Comparison of ENCODE assay signal across 14 cellular contexts in genomic region chr2:238435752-238436096, GRCh38.
"Had no signal": no experiment of that assay in that cellular context is flagged by ENCODE, and none has a peak within 500 bp of the region (broad histone marks: within the 10 kb centered on the region; RNA-seq: fewer than 3 reads in every experiment).

No MANE protein-coding gene starts in this region.

- H3K9me3 Mint-ChIP-seq: activated CD4-positive, alpha-beta memory T cell treated with anti-CD3 and anti-CD28 coated beads for 36 hours; neural crest cell; stimulated activated effector memory CD8-positive, alpha-beta T cell treated with anti-CD3 and anti-CD28 coated beads, Interleukin-12 subunit alpha, Interleukin-12 subunit beta, amount 100 ng/mL, for 72 hours had no signal

- H3K27ac Mint-ChIP-seq: activated CD4-positive, alpha-beta memory T cell treated with anti-CD3 and anti-CD28 coated beads for 36 hours; activated CD8-positive, alpha-beta memory T cell treated with anti-CD3 and anti-CD28 coated beads, Interleukin-2, amount 10 ng/mL, durations not matched to agents 7 days and 5 days; stimulated activated effector memory CD8-positive, alpha-beta T cell treated with anti-CD3 and anti-CD28 coated beads, Interleukin-12 subunit alpha, Interleukin-12 subunit beta, amount 100 ng/mL, for 72 hours had no signal

- H3K9me3 ChIP-seq: colonic mucosa, esophagus squamous epithelium, ovary, sigmoid colon had no signal

- H3K27ac ChIP-seq: cardiac muscle cell, colonic mucosa, esophagus squamous epithelium, ovary, sigmoid colon, WERI-Rb-1 had no signal

- DNase-seq: activated CD4-positive, alpha-beta memory T cell treated with anti-CD3 and anti-CD28 coated beads for 36 hours; activated CD8-positive, alpha-beta memory T cell treated with anti-CD3 and anti-CD28 coated beads, Interleukin-2, amount 10 ng/mL, durations not matched to agents 7 days and 5 days; activated naive CD4-positive, alpha-beta T cell treated with anti-CD3 and anti-CD28 coated beads, Interleukin-2, amount 50 U/mL, for 16 hours; activated T-cell treated with anti-CD3 and anti-CD28 coated beads, Interleukin-2, amount 50 U/mL, for 1 hour; colonic mucosa; esophagus squamous epithelium; foreskin melanocyte; ovary; sigmoid colon; T-helper 1 cell; WERI-Rb-1 had no signal

- H3K27me3 Mint-ChIP-seq: activated CD4-positive, alpha-beta memory T cell treated with anti-CD3 and anti-CD28 coated beads for 36 hours; activated CD8-positive, alpha-beta memory T cell treated with anti-CD3 and anti-CD28 coated beads, Interleukin-2, amount 10 ng/mL, durations not matched to agents 7 days and 5 days had no signal

- ATAC-seq: activated CD8-positive, alpha-beta memory T cell treated with anti-CD3 and anti-CD28 coated beads, Interleukin-2, amount 10 ng/mL, durations not matched to agents 7 days and 5 days; stimulated activated effector memory CD8-positive, alpha-beta T cell treated with anti-CD3 and anti-CD28 coated beads, Interleukin-12 subunit alpha, Interleukin-12 subunit beta, amount 100 ng/mL, for 72 hours had no signal

- H3K4me3 ChIP-seq: cardiac muscle cell, colonic mucosa, esophagus squamous epithelium, ovary, sigmoid colon had no signal

- H3K4me3 Mint-ChIP-seq: activated CD4-positive, alpha-beta memory T cell treated with anti-CD3 and anti-CD28 coated beads for 36 hours; activated CD8-positive, alpha-beta memory T cell treated with anti-CD3 and anti-CD28 coated beads, Interleukin-2, amount 10 ng/mL, durations not matched to agents 7 days and 5 days; neural crest cell; stimulated activated effector memory CD8-positive, alpha-beta T cell treated with anti-CD3 and anti-CD28 coated beads, Interleukin-12 subunit alpha, Interleukin-12 subunit beta, amount 100 ng/mL, for 72 hours had no signal
